ENCODE assay signal across 22 cellular contexts in the genomic region with DNA sequence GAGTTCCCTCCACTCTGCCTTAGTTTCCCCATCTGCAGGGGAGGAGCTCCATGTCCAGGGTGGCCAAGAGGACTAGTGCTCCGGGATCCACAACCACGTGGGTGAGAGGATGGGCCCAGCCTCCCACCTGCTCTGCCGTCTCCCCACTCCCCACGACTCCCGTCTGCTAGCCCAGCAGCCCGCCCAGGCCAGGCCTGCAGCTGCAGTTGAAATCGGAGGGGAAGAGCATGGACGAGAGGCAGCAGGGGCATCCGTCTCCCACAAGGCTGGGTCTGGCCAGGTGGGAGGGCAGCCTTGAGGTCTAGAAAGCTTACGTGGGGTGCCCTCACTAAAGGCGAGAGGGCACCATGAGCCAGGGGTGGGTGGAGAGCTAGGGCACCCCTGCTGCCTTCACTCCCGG.
"Had no signal": no experiment of that assay in that cellular context is flagged by ENCODE, and none has a peak within 500 bp of the region (broad histone marks: within the 10 kb centered on the region; RNA-seq: fewer than 3 reads in every experiment).

No MANE protein-coding gene starts in this region.

- H2AFZ ChIP-seq: neural progenitor cell had no signal

- H3K4me2 ChIP-seq: neural progenitor cell, smooth muscle cell had no signal

- H3K9me3 Mint-ChIP-seq: effector memory CD8-positive, alpha-beta T cell; immature natural killer cell; natural killer cell treated with Interleukin-12 subunit alpha and Interleukin-12 subunit beta and Interleukin-15 and Interleukin-18, amount 100 ng/mL, for 72 hours; neural progenitor cell; stimulated activated effector memory CD8-positive, alpha-beta T cell treated with anti-CD3 and anti-CD28 coated beads, Interleukin-12 subunit alpha, Interleukin-12 subunit beta, amount 100 ng/mL, for 72 hours had no signal

- ATAC-seq: effector memory CD8-positive, alpha-beta T cell; gastrocnemius medialis; left cardiac atrium; mucosa of descending colon; natural killer cell treated with Interleukin-12 subunit alpha and Interleukin-12 subunit beta and Interleukin-15 and Interleukin-18, amount 100 ng/mL, for 72 hours; pancreas; right cardiac atrium; stimulated activated effector memory CD8-positive, alpha-beta T cell treated with anti-CD3 and anti-CD28 coated beads, Interleukin-12 subunit alpha, Interleukin-12 subunit beta, amount 100 ng/mL, for 72 hours; stimulated activated naive CD8-positive, alpha-beta T cell treated with anti-CD3 and anti-CD28 coated beads, Interleukin-15, Interleukin-2, amounts not matched to agents 100 U/mL and 50 U/mL, for 24 hours had no signal

- H3K4me1 ChIP-seq: gastrocnemius medialis, pancreas, suprapubic skin, thyroid gland, uterus had no signal

- H3K36me3 ChIP-seq: esophagus muscularis mucosa, gastrocnemius medialis, neural progenitor cell, pancreas, suprapubic skin, thyroid gland, upper lobe of left lung, uterus had no signal

- H3K4me3 ChIP-seq: esophagus muscularis mucosa, gastrocnemius medialis, mucosa of descending colon, neural progenitor cell, pancreas, smooth muscle cell, suprapubic skin, thyroid gland, upper lobe of left lung, uterus had no signal

- H3K9ac ChIP-seq: neural progenitor cell had no signal

- H3K27me3 Mint-ChIP-seq: effector memory CD8-positive, alpha-beta T cell; natural killer cell treated with Interleukin-12 subunit alpha and Interleukin-12 subunit beta and Interleukin-15 and Interleukin-18, amount 100 ng/mL, for 72 hours had no signal

- H3K27ac ChIP-seq: epithelial cell of prostate, esophagus muscularis mucosa, gastrocnemius medialis, neural progenitor cell, pancreas, suprapubic skin, thyroid gland, upper lobe of left lung, uterus had no signal

- H3K27ac Mint-ChIP-seq: natural killer cell treated with Interleukin-12 subunit alpha and Interleukin-12 subunit beta and Interleukin-15 and Interleukin-18, amount 100 ng/mL, for 72 hours; stimulated activated effector memory CD8-positive, alpha-beta T cell treated with anti-CD3 and anti-CD28 coated beads, Interleukin-12 subunit alpha, Interleukin-12 subunit beta, amount 100 ng/mL, for 72 hours had no signal

- FAIRE-seq: keratinocyte, pancreas had no signal

- H3K36me3 Mint-ChIP-seq: immature natural killer cell; natural killer cell treated with Interleukin-12 subunit alpha and Interleukin-12 subunit beta and Interleukin-15 and Interleukin-18, amount 100 ng/mL, for 72 hours; neural progenitor cell had no signal

- H3K9me3 ChIP-seq: esophagus muscularis mucosa, gastrocnemius medialis, mucosa of descending colon, pancreas, suprapubic skin, thyroid gland, upper lobe of left lung, uterus had no signal

- H3K4me3 Mint-ChIP-seq: effector memory CD8-positive, alpha-beta T cell; immature natural killer cell; natural killer cell treated with Interleukin-12 subunit alpha and Interleukin-12 subunit beta and Interleukin-15 and Interleukin-18, amount 100 ng/mL, for 72 hours; neural progenitor cell; stimulated activated effector memory CD8-positive, alpha-beta T cell treated with anti-CD3 and anti-CD28 coated beads, Interleukin-12 subunit alpha, Interleukin-12 subunit beta, amount 100 ng/mL, for 72 hours had no signal

- DNase-seq: effector memory CD8-positive, alpha-beta T cell; gastrocnemius medialis; immature natural killer cell; left cardiac atrium; mucosa of descending colon; occipital lobe; pancreas; stimulated activated CD4-positive, alpha-beta T cell treated with anti-CD3 and anti-CD28 coated beads, Interleukin-4, amount 100 ng/mL, for 1 hour; stimulated activated CD8-positive, alpha-beta memory T cell treated with anti-CD3 and anti-CD28 coated beads, Interleukin-4, amount 100 ng/mL, for 48 hours; stimulated activated naive CD8-positive, alpha-beta T cell treated with anti-CD3 and anti-CD28 coated beads, Interleukin-15, Interleukin-2, amounts not matched to agents 100 U/mL and 50 U/mL, for 24 hours; thyroid gland; upper lobe of left lung; uterus had no signal

- H3K27me3 ChIP-seq: esophagus muscularis mucosa, gastrocnemius medialis, neural progenitor cell, pancreas, thyroid gland, upper lobe of left lung, uterus had no signal
